ENCODE assay signal across 9 cellular contexts in genomic region chr6:108904731-108905130, GRCh38. TPM values are rescaled to one million over a fixed set of nuclear protein-coding genes. Genes with fewer than 3 reads are reported as not detected.
DNase-seq lines count a peak whose midpoint lies in the region; ATAC-seq and TF ChIP-seq lines count a peak whose summit lies in the region.
"Had no signal": no experiment of that assay in that cellular context is flagged by ENCODE, and none has a peak within 500 bp of the region (broad histone marks: within the 10 kb centered on the region; RNA-seq: fewer than 3 reads in every experiment).

No MANE protein-coding gene starts in this region.

- no peak overlapping the region for H3K27ac Mint-ChIP-seq in activated CD4-positive, alpha-beta memory T cell treated with anti-CD3 and anti-CD28 coated beads, Interleukin-2, amount 10 ng/mL, durations not matched to agents 7 days and 5 days
- H3K27ac Mint-ChIP-seq in H9: no peak overlapping the region

- DNase-seq in left colon (peak in 1 of 2 donors; percentile 45), vagina (ENCODE audit: extremely low spot score in 2 of 2) (no peak), H9 (no peak), ovary (no peak)
- DNase-seq in activated CD4-positive, alpha-beta memory T cell treated with anti-CD3 and anti-CD28 coated beads, Interleukin-2, amount 10 ng/mL, durations not matched to agents 7 days and 5 days: no peak
- DNase-seq: naive thymus-derived CD8-positive, alpha-beta T cell had no signal

- no peak overlapping the region for H3K14ac ChIP-seq in H9 (ENCODE audit: insufficient read depth, low read length)

- H4K91ac ChIP-seq in H9 (ENCODE audit: insufficient read length, low read depth, low read length): no peak overlapping the region

- no peak overlapping the region for H3K56ac ChIP-seq in H9 (ENCODE audit: insufficient read length, low read depth, low read length)

- H3K9me3 ChIP-seq in vagina: no peaks in the 10 kb centered on the region
- no peaks in the 10 kb centered on the region for H3K9me3 ChIP-seq in H9 (ENCODE audit: control insufficient read depth, low read depth, low read length)
- no peaks in the 10 kb centered on the region for H3K9me3 ChIP-seq in ovary

- H3K4me3 ChIP-seq in vagina (no peak overlapping the region), ovary (no peak overlapping the region)

- no peak overlapping the region for H3K23ac ChIP-seq in H9 (ENCODE audit: insufficient read length, low read depth, low read length)

- H3K4ac ChIP-seq in H9 (ENCODE audit: low read depth, low read length): no peak overlapping the region

- H3K27ac ChIP-seq in vagina (no peak overlapping the region), H9 (ENCODE audit: insufficient read length, low read depth, low read length) (no peak overlapping the region), ovary (no peak overlapping the region)

- ATAC-seq in GM18868 (IDR thresholded peaks at IDR 0.05; ENCODE audit: unreplicated experiment): peak; percentile 91
- ATAC-seq in GM21786 (IDR thresholded peaks at IDR 0.05; ENCODE audit: unreplicated experiment): peak; percentile 99
- peak; percentile 95 for ATAC-seq in HG03520 (IDR thresholded peaks at IDR 0.05; ENCODE audit: unreplicated experiment)
- ATAC-seq in left colon: peak; percentile 77
- ATAC-seq: naive thymus-derived CD8-positive, alpha-beta T cell had no signal

- WGBS in H9 (ENCODE audit: extremely low coverage, insufficient read length, low lambda C conversion rate): no CpG with 5 or more reads among the region's 3 CpGs
- WGBS in ovary, 3 donors: 86 to 93% (median 92%) methylated on average over 3 of the region's 3 CpGs

- H2AFZ ChIP-seq in H9 (ENCODE audit: low read length): no peak overlapping the region

- H3K79me1 ChIP-seq in H9 (ENCODE audit: insufficient read depth, low read depth, low read length, poor library complexity, severe bottlenecking): no peaks in the 10 kb centered on the region

- H3K79me2 ChIP-seq in H9 (ENCODE audit: insufficient read depth, low read length): no peaks in the 10 kb centered on the region

- no peak overlapping the region for H2BK12ac ChIP-seq in H9 (ENCODE audit: insufficient read length, low read depth, low read length)

- H3K36me3 ChIP-seq in vagina (no peaks in the 10 kb centered on the region), ovary (no peaks in the 10 kb centered on the region)

- H3K23me2 ChIP-seq in H9 (ENCODE audit: insufficient read length, low read depth, low read length, poor library complexity, severe bottlenecking): no peaks in the 10 kb centered on the region

- no peak overlapping the region for H3K18ac ChIP-seq in H9 (ENCODE audit: insufficient read length, low read depth, low read length)

- peaks cover 37% of the 10 kb centered on the region for H3K4me1 Mint-ChIP-seq in activated CD4-positive, alpha-beta memory T cell treated with anti-CD3 and anti-CD28 coated beads, Interleukin-2, amount 10 ng/mL, durations not matched to agents 7 days and 5 days
- H3K4me1 Mint-ChIP-seq in H9: peaks cover 0 to 4% of the 10 kb centered on the region in 2 experiments; a peak in 1 of 4 replicates

- TF ChIP-seq POLR2A in vagina (IDR thresholded peaks at IDR 0.05) (no peak), ovary (IDR thresholded peaks at IDR 0.05) (no peak)

- peaks cover 10% of the 10 kb centered on the region for H3K27me3 Mint-ChIP-seq in activated CD4-positive, alpha-beta memory T cell treated with anti-CD3 and anti-CD28 coated beads, Interleukin-2, amount 10 ng/mL, durations not matched to agents 7 days and 5 days
- H3K27me3 Mint-ChIP-seq in H9 (ENCODE audit: low read depth): no peaks in the 10 kb centered on the region
- H3K27me3 Mint-ChIP-seq: naive thymus-derived CD8-positive, alpha-beta T cell had no signal

- no peak overlapping the region for H4K5ac ChIP-seq in H9 (ENCODE audit: insufficient read length, low read depth, low read length)

- no peak overlapping the region for H2AK5ac ChIP-seq in H9 (ENCODE audit: insufficient read length, low read length)

- H3T11ph ChIP-seq in H9 (ENCODE audit: low read length): no peak overlapping the region

- no peak overlapping the region for H3K4me3 Mint-ChIP-seq in activated CD4-positive, alpha-beta memory T cell treated with anti-CD3 and anti-CD28 coated beads, Interleukin-2, amount 10 ng/mL, durations not matched to agents 7 days and 5 days
- H3K4me3 Mint-ChIP-seq in H9: no peak overlapping the region
- H3K4me3 Mint-ChIP-seq: naive thymus-derived CD8-positive, alpha-beta T cell had no signal

- no peak overlapping the region for H4K8ac ChIP-seq in H9 (replicated peaks; ENCODE audit: insufficient read length, low read depth, low read length)

- H4K20me1 ChIP-seq in H9 (ENCODE audit: control insufficient read depth, insufficient read depth, insufficient read length): no peaks in the 10 kb centered on the region

- POLR2A ChIA-PET in activated CD4-positive, alpha-beta memory T cell treated with anti-CD3 and anti-CD28 coated beads, Interleukin-2, amount 10 ng/mL, durations not matched to agents 7 days and 5 days (lab: Charles Lee): interaction anchor here (1.0 to 1.1 kb wide), 2 partner anchors 10 to 172 kb away, joined by 3 read pairs; no protein-coding TSS in a partner anchor

- H3K36me3 Mint-ChIP-seq in activated CD4-positive, alpha-beta memory T cell treated with anti-CD3 and anti-CD28 coated beads, Interleukin-2, amount 10 ng/mL, durations not matched to agents 7 days and 5 days (ENCODE audit: low read depth): peaks cover 19% of the 10 kb centered on the region
- H3K36me3 Mint-ChIP-seq in H9 (ENCODE audit: insufficient read depth in 1 of 3, low read depth in 3 of 3): no peaks in the 10 kb centered on the region; a peak in 1 of 7 replicates
- H3K36me3 Mint-ChIP-seq: naive thymus-derived CD8-positive, alpha-beta T cell had no signal

- H2BK15ac ChIP-seq in H9 (ENCODE audit: low read depth, low read length): no peak overlapping the region

- CTCF ChIA-PET in activated CD4-positive, alpha-beta memory T cell treated with anti-CD3 and anti-CD28 coated beads, Interleukin-2, amount 10 ng/mL, durations not matched to agents 7 days and 5 days (lab: Charles Lee): interaction anchor here (1.2 to 1.5 kb wide), 3 partner anchors 10 to 17 kb away, joined by 3 to 4 read pairs (median 3); no protein-coding TSS in a partner anchor

- H3K27me3 ChIP-seq in vagina (no peaks in the 10 kb centered on the region), H9 (ENCODE audit: insufficient read depth, low read length) (no peaks in the 10 kb centered on the region), ovary (no peaks in the 10 kb centered on the region)

- H2BK5ac ChIP-seq in H9 (ENCODE audit: insufficient read length, low read length): no peak overlapping the region

- TF ChIP-seq EP300 in ovary (IDR thresholded peaks at IDR 0.05): no peak

- no peaks in the 10 kb centered on the region for H3K9me3 Mint-ChIP-seq in activated CD4-positive, alpha-beta memory T cell treated with anti-CD3 and anti-CD28 coated beads, Interleukin-2, amount 10 ng/mL, durations not matched to agents 7 days and 5 days
- no peaks in the 10 kb centered on the region for H3K9me3 Mint-ChIP-seq in H9
- H3K9me3 Mint-ChIP-seq: naive thymus-derived CD8-positive, alpha-beta T cell had no signal

- no peak overlapping the region for H3K9ac ChIP-seq in H9 (ENCODE audit: extremely low read depth, insufficient read length, low read length)

- intact Hi-C loops in left colon (cut with DNase I, micrococcal nuclease): no loop called here
- intact Hi-C loops in vagina (cut with DNase I): loop anchor here (10.0 kb wide), 1 partner anchor 170 kb away; no protein-coding TSS in a partner anchor
- intact Hi-C loops in ovary (cut with DNase I): no loop called here

- TF ChIP-seq CTCF in vagina (IDR thresholded peaks at IDR 0.05): no peak
- TF ChIP-seq CTCF in H9 (conservative IDR thresholded peaks at IDR 0.05): no peak
- no peak for TF ChIP-seq CTCF in ovary (IDR thresholded peaks at IDR 0.05)

- H3K4me2 ChIP-seq in H9 (ENCODE audit: insufficient read depth, insufficient read length, low read length): no peak overlapping the region

- H2BK120ac ChIP-seq in H9 (ENCODE audit: low read depth, low read length, poor library complexity, severe bottlenecking): no peak overlapping the region

- H3K4me1 ChIP-seq in vagina (no peaks in the 10 kb centered on the region), H9 (ENCODE audit: insufficient read depth, low read length) (no peaks in the 10 kb centered on the region), ovary (ENCODE audit: insufficient read depth) (no peaks in the 10 kb centered on the region)

- no peak overlapping the region for H2BK20ac ChIP-seq in H9 (ENCODE audit: low read depth, low read length, poor library complexity, severe bottlenecking)

RNA-seq across cellular contexts. Expression of gene ARMC2, which starts 56.5 kb away (rescaled TPM):
- total RNA-seq in left colon (1 to 10 TPM; 3.4 to 3.8 TPM), vagina (11.5 TPM), H9 (2021) (2.8 and 3.9 TPM in 2 replicates), ovary (10 to 100 TPM in 4 of 7 donors, 1 to 10 TPM in 3; 3.2 to 14.7 (median 10.3) TPM)
- 10 to 100 TPM; 12.2 to 13.6 TPM for total RNA-seq in activated CD4-positive, alpha-beta memory T cell treated with anti-CD3 and anti-CD28 coated beads, Interleukin-2, amount 10 ng/mL, durations not matched to agents 7 days and 5 days
- 1 to 10 TPM; 3.3 to 7.1 TPM for polyA plus RNA-seq in ovary
